22 cellular contexts compared by ENCODE assay signal in the genomic region with DNA sequence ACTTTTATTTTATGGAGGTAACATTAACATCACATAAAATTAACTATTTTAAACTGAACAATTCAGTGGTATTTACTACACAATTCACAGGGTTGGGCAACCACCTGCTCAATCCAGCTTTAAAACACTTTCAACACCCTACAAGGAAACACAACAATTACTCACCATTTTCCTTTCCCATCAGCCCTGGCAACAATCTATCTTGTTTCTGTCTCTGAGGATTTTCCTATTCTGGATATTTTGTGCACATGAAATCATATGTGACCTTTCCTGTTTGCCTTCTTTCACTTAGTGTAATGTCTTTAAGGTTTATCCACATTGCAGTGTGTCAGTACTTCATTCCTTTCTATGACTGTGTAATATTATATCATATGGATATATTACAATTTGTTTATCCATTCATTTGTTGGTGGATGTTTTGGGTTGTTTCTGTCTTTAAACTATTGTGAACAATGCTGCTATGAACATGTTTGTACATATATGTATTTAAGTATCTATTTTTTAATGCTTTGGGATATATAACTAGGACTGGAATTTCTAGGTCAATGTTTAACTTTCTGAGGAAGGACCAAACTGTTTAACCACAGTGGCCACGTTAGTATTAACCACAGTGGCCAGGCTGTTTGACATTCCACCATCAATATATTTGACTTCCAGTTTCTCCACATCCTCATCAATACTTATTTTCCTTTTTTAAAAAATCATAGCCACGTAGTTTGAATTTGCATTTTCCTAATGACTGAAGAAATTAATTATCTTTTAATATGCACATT.
"Had no signal": no experiment of that assay in that cellular context is flagged by ENCODE, and none has a peak within 500 bp of the region (broad histone marks: within the 10 kb centered on the region; RNA-seq: fewer than 3 reads in every experiment).

No MANE protein-coding gene starts in this region.

- H3K27ac Mint-ChIP-seq: activated T-helper 17 cell treated with anti-CD3 and anti-CD28 coated beads, Interleukin-2, amount 50 U/mL, for 72 hours; naive thymus-derived CD4-positive, alpha-beta T cell; stimulated activated effector memory CD8-positive, alpha-beta T cell treated with anti-CD3 and anti-CD28 coated beads, Interleukin-12 subunit alpha, Interleukin-12 subunit beta, amount 100 ng/mL, for 72 hours; stimulated activated naive CD8-positive, alpha-beta T cell treated with anti-CD3 and anti-CD28 coated beads, Interleukin-15, amount 100 ng/mL, for 72 hours; WTC11 had no signal

- H3K4me1 Mint-ChIP-seq: activated T-helper 17 cell treated with anti-CD3 and anti-CD28 coated beads, Interleukin-2, amount 50 U/mL, for 72 hours; central memory CD8-positive, alpha-beta T cell; naive thymus-derived CD4-positive, alpha-beta T cell; neural crest cell; stimulated activated effector memory CD8-positive, alpha-beta T cell treated with anti-CD3 and anti-CD28 coated beads, Interleukin-12 subunit alpha, Interleukin-12 subunit beta, amount 100 ng/mL, for 72 hours; stimulated activated naive CD8-positive, alpha-beta T cell treated with anti-CD3 and anti-CD28 coated beads, Interleukin-15, amount 100 ng/mL, for 72 hours; WTC11 had no signal

- H3K27ac ChIP-seq: ascending aorta, brain microvascular endothelial cell, colonic mucosa, epithelial cell of prostate, right lobe of liver, tibial nerve had no signal

- H3K27me3 Mint-ChIP-seq: activated T-helper 17 cell treated with anti-CD3 and anti-CD28 coated beads, Interleukin-2, amount 50 U/mL, for 72 hours had no signal

- H3K4me3 Mint-ChIP-seq: activated T-helper 17 cell treated with anti-CD3 and anti-CD28 coated beads, Interleukin-2, amount 50 U/mL, for 72 hours; central memory CD8-positive, alpha-beta T cell; naive thymus-derived CD4-positive, alpha-beta T cell; neural crest cell; stimulated activated effector memory CD8-positive, alpha-beta T cell treated with anti-CD3 and anti-CD28 coated beads, Interleukin-12 subunit alpha, Interleukin-12 subunit beta, amount 100 ng/mL, for 72 hours; stimulated activated naive CD8-positive, alpha-beta T cell treated with anti-CD3 and anti-CD28 coated beads, Interleukin-15, amount 100 ng/mL, for 72 hours; WTC11 had no signal

- DNase-seq: activated T-cell treated with anti-CD3 and anti-CD28 coated beads, Interleukin-2, amount 50 U/mL, for 1 hour; brain microvascular endothelial cell; colonic mucosa; foreskin melanocyte; hypothalamus; left colon; mesendoderm; naive thymus-derived CD4-positive, alpha-beta T cell; occipital lobe; right lobe of liver; small intestine; stimulated activated CD4-positive, alpha-beta T cell treated with anti-CD3 and anti-CD28 coated beads, Interleukin-2, amount 100 ng/mL, for 24 hours; stimulated activated naive CD8-positive, alpha-beta T cell treated with anti-CD3 and anti-CD28 coated beads, Interleukin-15, amount 100 ng/mL, for 72 hours; T-helper 9 cell had no signal

- FAIRE-seq: small intestine had no signal

- H3K36me3 ChIP-seq: ascending aorta, brain microvascular endothelial cell, colonic mucosa, right lobe of liver, tibial nerve had no signal

- H3K27me3 ChIP-seq: ascending aorta, brain microvascular endothelial cell, colonic mucosa, right lobe of liver, tibial nerve had no signal

- H3K4me3 ChIP-seq: ascending aorta, colonic mucosa, right lobe of liver, tibial nerve had no signal
